Comparison of ENCODE assay signal across 6 cellular contexts in the genomic region with DNA sequence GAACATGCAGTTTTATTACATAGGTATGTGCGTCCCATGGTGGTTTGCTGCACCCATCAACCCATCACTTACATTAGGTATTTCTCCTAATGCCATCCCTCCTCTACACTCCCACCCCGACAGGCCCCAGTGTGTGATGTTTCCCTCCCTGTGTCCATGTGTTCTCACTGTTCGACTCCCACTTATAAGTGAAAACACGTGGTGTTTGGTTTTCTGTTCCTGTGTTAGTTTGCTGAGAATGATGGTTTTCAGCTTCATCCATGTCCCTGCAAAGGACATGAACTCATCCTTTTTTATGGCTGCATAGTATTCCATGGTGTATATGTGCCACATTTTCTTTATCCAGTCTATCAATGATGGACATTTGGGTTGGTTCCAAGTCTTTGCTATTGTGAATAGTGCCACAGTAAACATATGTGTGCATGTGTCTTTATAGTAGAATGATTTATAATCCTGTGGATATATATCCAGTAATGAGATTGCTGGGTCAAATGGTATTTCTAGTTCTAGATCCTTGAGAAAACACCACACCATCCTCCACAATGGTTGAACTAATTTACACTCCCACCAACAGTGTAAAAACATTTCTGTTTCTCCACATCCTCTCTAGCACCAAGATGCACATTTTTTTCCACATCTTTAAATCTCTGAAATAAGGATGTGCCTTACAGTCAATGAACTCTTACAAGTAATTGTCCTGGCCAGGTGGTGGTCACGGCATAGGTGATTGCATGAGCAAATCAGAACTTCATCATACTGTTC. TPM values are rescaled to one million over a fixed set of nuclear protein-coding genes. Genes with fewer than 3 reads are reported as not detected.
"Had no signal": no experiment of that assay in that cellular context is flagged by ENCODE, and none has a peak within 500 bp of the region (broad histone marks: within the 10 kb centered on the region; RNA-seq: fewer than 3 reads in every experiment).

No MANE protein-coding gene starts in this region.

RNA-seq across cellular contexts. Expression of a gene that starts 26.7 kb away (rescaled TPM):
- total RNA-seq: natural killer cell, right cardiac atrium, skeletal muscle tissue, thoracic aorta, tibial nerve, vagina had no signal
- polyA plus RNA-seq: right cardiac atrium had no signal
